Comparison of ENCODE assay signal across 14 cellular contexts in genomic region chr7:24899905-24900304, GRCh38.
DNase-seq lines count a peak whose midpoint lies in the region; ATAC-seq and TF ChIP-seq lines count a peak whose summit lies in the region.
"Had no signal": no experiment of that assay in that cellular context is flagged by ENCODE, and none has a peak within 500 bp of the region (broad histone marks: within the 10 kb centered on the region; RNA-seq: fewer than 3 reads in every experiment).

No MANE protein-coding gene starts in this region.

- TF ChIP-seq CTCF in OCI-LY1 (IDR thresholded peaks at IDR 0.05; ENCODE audit: low read length): no peak

- H3K9ac ChIP-seq in OCI-LY1 (ENCODE audit: low read length): peak overlapping the region; percentile 27; the same call in 1 of the 2 replicates
- no peak overlapping the region for H3K9ac ChIP-seq in GM23248

- peak overlapping the region; percentile 37 for H3K4me3 ChIP-seq in OCI-LY1 (ENCODE audit: low read depth, low read length, poor library complexity, severe bottlenecking)
- H3K4me3 ChIP-seq in GM23248: no peak overlapping the region
- H3K4me3 ChIP-seq: cardiac muscle cell had no signal

- H4K20me1 ChIP-seq in OCI-LY1 (ENCODE audit: insufficient read depth, low read length) (no peaks in the 10 kb centered on the region), GM23248 (ENCODE audit: insufficient read depth) (no peaks in the 10 kb centered on the region)

- peaks cover 8% of the 10 kb centered on the region; the same call in 1 of the 2 replicates for H3F3A ChIP-seq in OCI-LY1 (ENCODE audit: insufficient read depth, low read length)
- peaks cover 27% of the 10 kb centered on the region for H3F3A ChIP-seq in GM23248 (ENCODE audit: insufficient read depth)

- H3K4me1 ChIP-seq in OCI-LY1 (ENCODE audit: insufficient read depth, low read length, severe bottlenecking) (peaks cover 94% of the 10 kb centered on the region), GM23248 (ENCODE audit: insufficient read depth) (peaks cover 17% of the 10 kb centered on the region)

- H3K27ac ChIP-seq in OCI-LY1 (ENCODE audit: low read depth, low read length, poor library complexity, severe bottlenecking) (peak overlapping the region; percentile 93), GM23248 (no peak overlapping the region)
- H3K27ac ChIP-seq: cardiac muscle cell had no signal

- H3K9me3 ChIP-seq in OCI-LY1 (ENCODE audit: low read length) (no peaks in the 10 kb centered on the region), GM23248 (ENCODE audit: low read depth) (no peaks in the 10 kb centered on the region)

- no peak for DNase-seq in NCI-H2227 (lab: John Stamatoyannopoulos, UW; ENCODE audit: unreplicated experiment)
- DNase-seq in DMS79 (lab: John Stamatoyannopoulos, UW): no peak
- DNase-seq in GM23248: no peak
- DNase-seq: hippocampal formation, mammary epithelial cell, NCI-H1436 treated with DMSO at 0.1 percent for 48 hours had no signal

- H2AFZ ChIP-seq in OCI-LY1 (ENCODE audit: low read length) (no peak overlapping the region), GM23248 (no peak overlapping the region)

- no peaks in the 10 kb centered on the region for H3K9me2 ChIP-seq in OCI-LY1 (ENCODE audit: low read depth, low read length)
- no peaks in the 10 kb centered on the region for H3K9me2 ChIP-seq in GM23248 (ENCODE audit: insufficient read depth)

- 0 out of 2 replicates have a peak, but pooled peaks cover under 1% of the 10 kb centered on the region for H3K36me3 ChIP-seq in OCI-LY1 (ENCODE audit: insufficient read depth, low read length)
- no peaks in the 10 kb centered on the region for H3K36me3 ChIP-seq in GM23248 (ENCODE audit: low read depth)
- H3K36me3 ChIP-seq: cardiac muscle cell had no signal

- in situ Hi-C loops in GM23248 (cut with MboI): no loop called here

- H3K79me2 ChIP-seq in OCI-LY1 (ENCODE audit: insufficient read depth, low read length): peaks cover 74% of the 10 kb centered on the region
- H3K79me2 ChIP-seq in GM23248 (ENCODE audit: insufficient read depth): peaks cover 98% of the 10 kb centered on the region

- H3K4me2 ChIP-seq in OCI-LY1 (ENCODE audit: low read length) (peak overlapping the region; percentile 58), GM23248 (ENCODE audit: unreplicated experiment) (no peak overlapping the region)

- 100% methylated on average over 4 of the region's 4 CpGs for WGBS in GM23248 (ENCODE audit: low coverage in 1 of 2, low lambda C conversion rate in 2 of 2, missing lambda C conversion rate in 2 of 2), 2 experiments

- ATAC-seq in GM18517 (IDR thresholded peaks at IDR 0.05; ENCODE audit: unreplicated experiment) (peak; percentile 39), GM19468 (IDR thresholded peaks at IDR 0.05; ENCODE audit: extremely low read depth, unreplicated experiment) (peak; percentile 57), HG02973 (IDR thresholded peaks at IDR 0.05; ENCODE audit: unreplicated experiment) (peak; percentile 40), HG02870 (IDR thresholded peaks at IDR 0.05; ENCODE audit: unreplicated experiment) (no peak)
- ATAC-seq: activated CD4-positive, CD25-positive, alpha-beta regulatory T cell treated with anti-CD3 and anti-CD28 coated beads, Interleukin-2, amount 50 U/mL, for 24 hours; SK-N-SH treated with all-trans-retinoic acid at 6 μM for 48 hours had no signal

- no peaks in the 10 kb centered on the region for H3K27me3 ChIP-seq in OCI-LY1 (ENCODE audit: insufficient read depth, low read length)
- H3K27me3 ChIP-seq in GM23248 (replicated peaks; ENCODE audit: insufficient read depth): no peaks in the 10 kb centered on the region
- H3K27me3 ChIP-seq: cardiac muscle cell had no signal
